In the genomic region with DNA sequence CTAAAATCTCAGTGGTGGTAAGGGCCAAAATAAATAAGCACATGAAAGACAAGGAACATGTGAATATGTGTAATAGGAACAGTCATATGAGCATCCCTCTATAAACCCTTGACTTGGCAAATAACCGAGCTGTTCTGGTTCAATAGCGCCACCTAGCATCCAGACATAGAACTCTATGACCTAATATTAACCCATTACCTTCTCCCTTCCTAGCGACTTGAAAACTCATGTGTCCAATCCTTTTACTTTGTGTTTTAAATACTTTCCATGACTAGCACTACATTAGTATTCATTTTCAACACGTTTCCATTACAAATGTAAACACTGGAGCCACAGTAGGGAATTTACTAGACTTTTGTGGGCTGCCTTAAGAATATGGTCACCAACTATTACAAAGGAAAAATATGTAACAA, we compare ENCODE assay signal across 8 cellular contexts.
A peak's percentile ranks its signal among the peaks of the same experiment; 100 is the strongest.
DNase-seq lines count a peak whose midpoint lies in the region; ATAC-seq and TF ChIP-seq lines count a peak whose summit lies in the region.

No MANE protein-coding gene starts in this region.

- in situ Hi-C loops in gastrocnemius medialis (cut with MboI; ENCODE audit: low sequenced_read_pairs in 4 of 4): loop anchor here in 1 of 4 donors (10.0 kb wide), 1 partner anchor 488 kb away; no protein-coding TSS in a partner anchor

- H3K36me3 ChIP-seq in MG63 (peaks cover 10% of the 10 kb centered on the region), SK-N-MC (ENCODE audit: insufficient read depth, low read length) (no peaks in the 10 kb centered on the region), esophagus squamous epithelium (peaks cover 0 to 7% (median 0%) of the 10 kb centered on the region in 3 donors), gastrocnemius medialis (no peaks in the 10 kb centered on the region)

- intact Hi-C loops in esophagus squamous epithelium (cut with DNase I) (loop anchor here (5.0 kb wide), 1 partner anchor 401 kb away; no protein-coding TSS in a partner anchor), gastrocnemius medialis (cut with DNase I; ENCODE audit: low total_unique reads) (no loop called here), posterior cingulate gyrus (cut with DNase I) (no loop called here)

- H3K27ac ChIP-seq in SK-N-MC: no peak overlapping the region
- no peak overlapping the region for H3K27ac ChIP-seq in esophagus squamous epithelium
- H3K27ac ChIP-seq in gastrocnemius medialis: no peak overlapping the region

- no peaks in the 10 kb centered on the region for H3K9me3 ChIP-seq in MG63
- H3K9me3 ChIP-seq in SK-N-MC (ENCODE audit: low read depth, low read length): no peaks in the 10 kb centered on the region; the same call in 1 of the 2 replicates
- H3K9me3 ChIP-seq in esophagus squamous epithelium: no peaks in the 10 kb centered on the region
- H3K9me3 ChIP-seq in gastrocnemius medialis: no peaks in the 10 kb centered on the region

- H3K27me3 ChIP-seq in MG63 (no peaks in the 10 kb centered on the region), esophagus squamous epithelium (no peaks in the 10 kb centered on the region), gastrocnemius medialis (no peaks in the 10 kb centered on the region)

- TF ChIP-seq CTCF in esophagus squamous epithelium (IDR thresholded peaks at IDR 0.05) (peak in 4 of 6 experiments; percentile 36 to 69 (median 40)), gastrocnemius medialis (IDR thresholded peaks at IDR 0.05 in 4 of 5, conservative IDR thresholded peaks at IDR 0.05 in 1 of 5) (peak in 1 of 5 experiments; percentile 24)

- peak; percentile 36 to 49 for ATAC-seq in gastrocnemius medialis
- ATAC-seq in GM21360 (IDR thresholded peaks at IDR 0.05; ENCODE audit: unreplicated experiment): no peak
- no peak for ATAC-seq in HG02981 (IDR thresholded peaks at IDR 0.05; ENCODE audit: unreplicated experiment)

- TF ChIP-seq POLR2A in esophagus squamous epithelium (IDR thresholded peaks at IDR 0.05): no peak
- no peak for TF ChIP-seq POLR2A in gastrocnemius medialis (IDR thresholded peaks at IDR 0.05)

- no peaks in the 10 kb centered on the region for H3K4me1 ChIP-seq in esophagus squamous epithelium
- H3K4me1 ChIP-seq in gastrocnemius medialis: peaks cover 0 to 6% of the 10 kb centered on the region in 2 donors

- H3K4me3 ChIP-seq in MG63 (no peak overlapping the region), SK-N-MC (no peak overlapping the region), esophagus squamous epithelium (no peak overlapping the region), gastrocnemius medialis (no peak overlapping the region)

- 38 to 42% methylated on average over 4 of the region's 4 CpGs for WGBS in esophagus squamous epithelium, 2 donors

- H3K9ac ChIP-seq in SK-N-MC (ENCODE audit: insufficient read length): no peak overlapping the region

- DNase-seq in GDM1 (lab: John Stamatoyannopoulos, UW) (peak; percentile 36), MG63 (peak; percentile 68), SK-N-MC (ENCODE audit: low read depth, low spot score) (peak; percentile 70), esophagus squamous epithelium (lab: John Stamatoyannopoulos, UW) (no peak), gastrocnemius medialis (no peak), posterior cingulate gyrus (no peak)

Comparison
In these comparisons a context has a peak if more than half of its experiments do, and no peak if none do; other contexts are left out.
1. DNase-seq: peak in GDM1 (single experiment), MG63 (single experiment) and SK-N-MC (single experiment); none in esophagus squamous epithelium (single experiment), gastrocnemius medialis (0 of 2) and posterior cingulate gyrus (0 of 10).
2. ATAC-seq: peak in gastrocnemius medialis (2 of 2); none in GM21360 (single experiment) and HG02981 (single experiment).